ENCODE assay signal across 7 cellular contexts in genomic region chr1:160519542-160520435, GRCh38. TPM values are rescaled to one million over a fixed set of nuclear protein-coding genes. Genes with fewer than 3 reads are reported as not detected.
DNase-seq lines count a peak whose midpoint lies in the region; ATAC-seq, FAIRE-seq and TF ChIP-seq lines count a peak whose summit lies in the region.

No MANE protein-coding gene starts in this region.

- intact Hi-C loops in spleen (cut with DNase I; ENCODE audit: low total_unique reads) = no loop called here

- no peak overlapping the region for H3K4me2 ChIP-seq in astrocyte (ENCODE audit: low read length)

- H2AFZ ChIP-seq in astrocyte (ENCODE audit: low read depth, low read length) = no peak overlapping the region

- peak; percentile 33 for TF ChIP-seq POLR2A in GM19099 (IDR thresholded peaks at IDR 0.05; ENCODE audit: extremely low read depth, insufficient read length, low read depth)
- TF ChIP-seq POLR2A in spleen (IDR thresholded peaks at IDR 0.05) = no peak

- FAIRE-seq in astrocyte (lab: Jason Lieb, UNC) = no peak

- no peak for TF ChIP-seq CTCF in astrocyte (IDR thresholded peaks at IDR 0.05; ENCODE audit: insufficient read depth, low read depth, low read length)
- TF ChIP-seq CTCF in spleen (IDR thresholded peaks at IDR 0.05 in 8 of 11, conservative IDR thresholded peaks at IDR 0.05 in 3 of 11) = peak in 9 of 11 experiments; percentile 17 to 49 (median 35)

- H4K20me1 ChIP-seq in astrocyte (ENCODE audit: insufficient read depth, low read length) = no peaks in the 10 kb centered on the region

- H3K9ac ChIP-seq in astrocyte (ENCODE audit: low read length) = no peak overlapping the region

- H3K36me3 ChIP-seq in KOPT-K1 (ENCODE audit: insufficient read depth, low read length) (no peaks in the 10 kb centered on the region), astrocyte (ENCODE audit: insufficient read depth, low read length) (no peaks in the 10 kb centered on the region), spleen (peaks cover 0 to 15% (median 0%) of the 10 kb centered on the region in 6 donors)

- H3K4me1 ChIP-seq in astrocyte (ENCODE audit: insufficient read depth, low read length) = no peaks in the 10 kb centered on the region
- peaks cover 13 to 84% (median 56%) of the 10 kb centered on the region in 6 donors for H3K4me1 ChIP-seq in spleen

- H3K4me1 Mint-ChIP-seq in astrocyte (ENCODE audit: low read depth, unreplicated experiment) = peaks cover 16% of the 10 kb centered on the region

- H3K27me3 ChIP-seq in astrocyte (ENCODE audit: insufficient read depth, low read length) (peaks cover 2% of the 10 kb centered on the region), spleen (replicated peaks in 1 of 7) (no peaks in the 10 kb centered on the region)

- peak overlapping the region; percentile 41 for H3K27ac Mint-ChIP-seq in astrocyte (ENCODE audit: unreplicated experiment)

- H3K9me3 Mint-ChIP-seq in astrocyte (ENCODE audit: unreplicated experiment) = peaks cover 5% of the 10 kb centered on the region

- no peaks in the 10 kb centered on the region for H3K79me2 ChIP-seq in astrocyte (ENCODE audit: insufficient read depth, low read length)

- no peak for DNase-seq in astrocyte (ENCODE audit: low read depth)
- no peak for DNase-seq in spleen
- no peak for DNase-seq in caudate nucleus (lab: John Stamatoyannopoulos, UW)
- no peak for DNase-seq in AG08395 (ENCODE audit: low spot score)

- 15 to 24% (median 18%) methylated on average over 5 of the region's 5 CpGs for WGBS in spleen, 5 donors

- H3K9me3 ChIP-seq in KOPT-K1 (ENCODE audit: insufficient read depth, low read length, poor library complexity, severe bottlenecking) (peaks cover 28% of the 10 kb centered on the region), astrocyte (ENCODE audit: insufficient read depth, low read depth, low read length) (no peaks in the 10 kb centered on the region), spleen (peaks cover 0 to 9% (median under 1%) of the 10 kb centered on the region in 8 donors)

- no peaks in the 10 kb centered on the region for H3K36me3 Mint-ChIP-seq in astrocyte (ENCODE audit: low read depth, unreplicated experiment)

- H3K27ac ChIP-seq in KOPT-K1 (ENCODE audit: low read depth, low read length, poor library complexity, severe bottlenecking) = peak overlapping the region; percentile 90
- no peak overlapping the region for H3K27ac ChIP-seq in astrocyte (ENCODE audit: low read depth, low read length)
- peak overlapping the region; percentile 71 to 93 (median 84) for H3K27ac ChIP-seq in spleen
- H3K27ac ChIP-seq in caudate nucleus (ENCODE audit: low read depth, low read length) = no peak overlapping the region

- H3K27me3 Mint-ChIP-seq in astrocyte (ENCODE audit: low read depth, unreplicated experiment) = no peaks in the 10 kb centered on the region

- no peak for ATAC-seq in esophagus mucosa

- peak overlapping the region; percentile 16 for H3K4me3 Mint-ChIP-seq in astrocyte (ENCODE audit: unreplicated experiment)

- H3K4me3 ChIP-seq in astrocyte (ENCODE audit: insufficient read depth, low read depth, low read length) = no peak overlapping the region
- H3K4me3 ChIP-seq in spleen = peak overlapping the region in 7 of 8 donors; percentile 3 to 79 (median 47)

RNA-seq across cellular contexts. Expression of gene SLAMF6, which starts 3.3 kb away (rescaled TPM):
- not detected in 2 replicates for total RNA-seq in astrocyte
- 10 to 100 TPM; 21.5 to 52.4 (median 36.1) TPM for total RNA-seq in spleen
- 10 to 100 TPM; 35.2 to 38.5 (median 37.0) TPM for polyA plus RNA-seq in spleen
- total RNA-seq in esophagus mucosa = 0.28 TPM

RNA-seq across cellular contexts. Expression of gene CD84, which starts 59.5 kb away (rescaled TPM):
- total RNA-seq in astrocyte = not detected in 2 replicates
- total RNA-seq in spleen = 10 to 100 TPM; 50.3 to 76.1 (median 62.5) TPM
- 10 to 100 TPM in 1 of 3 donors, 1 to 10 TPM in 2; 4.7 to 10.9 (median 5.4) TPM for polyA plus RNA-seq in spleen
- total RNA-seq in esophagus mucosa = 1.2 TPM

Comparison
In these comparisons a context has a peak if more than half of its experiments do, and no peak if none do; other contexts are left out.
1. H3K27ac ChIP-seq: peak in KOPT-K1 (single experiment) and spleen (8 of 8); none in astrocyte (single experiment) and caudate nucleus (single experiment).
2. RNA of gene SLAMF6, which starts 3.3 kb away (total RNA-seq): 21.5 to 52.4 TPM in spleen; 0.28 TPM in esophagus mucosa (single experiment) and not detected in astrocyte; every median in the first group is over 10 times any median in the second.
3. RNA of gene CD84, which starts 59.5 kb away (total RNA-seq): 50.3 to 76.1 TPM in spleen; 1.2 TPM in esophagus mucosa (single experiment) and not detected in astrocyte; every median in the first group is over 10 times any median in the second.